18 cellular contexts compared by ENCODE assay signal in the genomic region with DNA sequence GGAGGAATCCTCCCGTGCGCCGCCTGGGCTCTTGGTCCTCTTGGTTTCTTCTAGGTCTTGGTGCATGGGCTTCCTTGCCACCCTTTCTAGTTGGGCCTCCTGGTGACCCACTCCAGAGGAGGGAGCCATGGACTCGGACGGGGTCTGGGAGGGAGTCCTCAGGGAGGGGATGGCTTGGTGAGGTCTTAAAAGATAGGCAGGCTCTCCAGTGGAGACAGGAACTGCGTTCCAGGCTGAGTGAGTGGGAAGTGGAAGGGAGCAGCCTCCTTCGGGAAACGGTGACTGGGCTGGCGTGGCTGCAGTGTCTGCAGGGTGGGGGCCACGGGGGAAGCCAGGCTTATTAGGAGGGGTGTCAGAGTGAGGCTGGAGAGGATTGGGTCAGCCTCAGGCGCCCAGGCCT.
"Had no signal": no experiment of that assay in that cellular context is flagged by ENCODE, and none has a peak within 500 bp of the region (broad histone marks: within the 10 kb centered on the region; RNA-seq: fewer than 3 reads in every experiment).

No MANE protein-coding gene starts in this region.

- H3K36me3 ChIP-seq: colonic mucosa, lower lobe of right lung, tibial nerve had no signal

- ATAC-seq: activated CD4-positive, CD25-positive, alpha-beta regulatory T cell treated with anti-CD3 and anti-CD28 coated beads, Interleukin-2, amount 50 U/mL, for 24 hours; activated naive CD4-positive, alpha-beta T cell treated with anti-CD3 and anti-CD28 coated beads, Interleukin-2, amount 50 U/mL, for 72 hours; activated T-helper 17 cell treated with anti-CD3 and anti-CD28 coated beads, Interleukin-2, amount 50 U/mL, for 72 hours; body of pancreas; left cardiac atrium; lower lobe of right lung; stimulated activated effector memory CD8-positive, alpha-beta T cell treated with anti-CD3 and anti-CD28 coated beads, Interleukin-12 subunit alpha, Interleukin-12 subunit beta, amount 100 ng/mL, for 72 hours had no signal

- DNase-seq: amygdala; central memory CD4-positive, alpha-beta T cell; effector CD8-positive, alpha-beta T cell; foreskin melanocyte; left cardiac atrium; lower lobe of right lung; midbrain; Right ventricle myocardium superior; stimulated activated CD4-positive, alpha-beta T cell treated with anti-CD3 and anti-CD28 coated beads, Interleukin-12 subunit alpha, Interleukin-12 subunit beta, amount 100 ng/mL, for 4 hours; stimulated activated CD4-positive, alpha-beta T cell treated with anti-CD3 and anti-CD28 coated beads, Interleukin-2, amount 100 ng/mL, for 24 hours had no signal

- H3K27ac ChIP-seq: body of pancreas, colonic mucosa, lower lobe of right lung, parathyroid adenoma, tibial nerve had no signal

- H3K79me2 ChIP-seq: parathyroid adenoma had no signal

- H3K4me1 ChIP-seq: body of pancreas, parathyroid adenoma, tibial nerve had no signal

- H3K4me3 ChIP-seq: body of pancreas, colonic mucosa, lower lobe of right lung, tibial nerve had no signal

- H3K27me3 ChIP-seq: body of pancreas, colonic mucosa had no signal

- H3K9ac ChIP-seq: parathyroid adenoma had no signal

- H3K9me3 ChIP-seq: body of pancreas, colonic mucosa had no signal

- H2AFZ ChIP-seq: parathyroid adenoma had no signal
